ENCODE assay signal across 14 cellular contexts in the genomic region with DNA sequence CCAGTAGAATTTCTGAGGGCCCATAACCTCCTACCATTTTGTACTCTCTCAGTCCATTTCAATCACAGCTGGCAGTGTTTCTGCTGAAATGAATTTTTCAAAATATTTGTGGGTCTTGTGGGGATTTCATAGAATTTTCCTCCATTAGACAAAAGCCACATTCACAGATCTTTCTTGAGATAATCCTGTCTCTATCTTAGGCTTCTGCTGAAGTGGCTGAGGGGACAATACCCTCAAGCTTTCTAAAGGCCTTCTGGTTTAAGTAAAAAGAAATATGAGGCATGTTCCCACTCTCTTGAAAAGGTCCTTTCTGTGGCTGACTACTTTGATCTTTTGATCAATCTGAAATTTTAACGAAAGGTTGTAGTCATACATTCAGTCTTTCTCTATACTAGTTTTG.
DNase-seq lines count a peak whose midpoint lies in the region; ATAC-seq and TF ChIP-seq lines count a peak whose summit lies in the region.
"Had no signal": no experiment of that assay in that cellular context is flagged by ENCODE, and none has a peak within 500 bp of the region (broad histone marks: within the 10 kb centered on the region; RNA-seq: fewer than 3 reads in every experiment).

No MANE protein-coding gene starts in this region.

- TF ChIP-seq CTCF in HL-60 (IDR thresholded peaks at IDR 0.05; ENCODE audit: insufficient read depth, low read length) (no peak), astrocyte of the spinal cord (IDR thresholded peaks at IDR 0.05; ENCODE audit: low read depth, low read length) (no peak)

- H3K9ac ChIP-seq in trophoblast cell (ENCODE audit: low read length): no peak overlapping the region

- H3K9me3 ChIP-seq in trophoblast cell (ENCODE audit: insufficient read depth, low read depth, low read length): no peaks in the 10 kb centered on the region
- H3K9me3 ChIP-seq: A549, BE2C had no signal

- H3K79me2 ChIP-seq in trophoblast cell (ENCODE audit: control insufficient read depth, insufficient read depth, low read length, poor library complexity): no peaks in the 10 kb centered on the region

- no peaks in the 10 kb centered on the region for H3K36me3 ChIP-seq in trophoblast cell (ENCODE audit: control insufficient read depth in 1 of 2, insufficient read depth in 2 of 2, low read length in 2 of 2)
- H3K36me3 ChIP-seq: BE2C had no signal

- no peak overlapping the region for H2BK12ac ChIP-seq in trophoblast cell (ENCODE audit: low read length)

- H3K79me1 ChIP-seq in trophoblast cell (ENCODE audit: low read length): no peaks in the 10 kb centered on the region

- H3K14ac ChIP-seq in trophoblast cell (ENCODE audit: low read length): no peak overlapping the region

- ATAC-seq in HG03025 (IDR thresholded peaks at IDR 0.05; ENCODE audit: low FRiP score, unreplicated experiment) (no peak), HG02763 (IDR thresholded peaks at IDR 0.05; ENCODE audit: unreplicated experiment) (no peak)
- ATAC-seq: A549, GM23338 had no signal

- no peak overlapping the region for H3K4ac ChIP-seq in trophoblast cell (ENCODE audit: low read depth, low read length)

- no peak overlapping the region for H4K12ac ChIP-seq in trophoblast cell (ENCODE audit: low read depth, low read length)

- POLR2A ChIA-PET in HEK293T (lab: Yijun Ruan, JAX): no interaction called here

- H3K4me3 ChIP-seq in HL-60 (replicated peaks; ENCODE audit: insufficient read depth, low read length): no peak overlapping the region
- no peak overlapping the region for H3K4me3 ChIP-seq in astrocyte of the spinal cord (ENCODE audit: low read depth, low read length)
- H3K4me3 ChIP-seq in trophoblast cell (ENCODE audit: low read depth, low read length): no peak overlapping the region
- H3K4me3 ChIP-seq: A549, GM23338 had no signal

- no peak overlapping the region for H3K4me2 ChIP-seq in trophoblast cell (ENCODE audit: low read length)
- H3K4me2 ChIP-seq: A549, GM23338 had no signal

- no peak overlapping the region for H2AFZ ChIP-seq in trophoblast cell (ENCODE audit: insufficient read depth, low read length, poor library complexity)
- H2AFZ ChIP-seq: GM23338 had no signal

- in situ Hi-C loops in SK-MEL-5 (cut with HindIII; ENCODE audit: low pct_unique_long_range_greater_than_20kb, low sequenced_read_pairs) (no loop called here), astrocyte of the spinal cord (cut with HindIII; ENCODE audit: low sequenced_read_pairs) (no loop called here)

- H2BK120ac ChIP-seq in trophoblast cell (ENCODE audit: insufficient read depth, low read length, poor library complexity): no peak overlapping the region

- no peak overlapping the region for H3K18ac ChIP-seq in trophoblast cell (ENCODE audit: low read length)

- no CpG with 5 or more reads among the region's 1 CpG for WGBS in trophoblast cell (ENCODE audit: extremely low coverage, insufficient coverage, insufficient read length)

- H3K27me3 ChIP-seq in HL-60 (ENCODE audit: insufficient read depth, poor library complexity, severe bottlenecking) (no peaks in the 10 kb centered on the region), trophoblast cell (ENCODE audit: insufficient read depth, low read length) (no peaks in the 10 kb centered on the region)
- H3K27me3 ChIP-seq: BE2C had no signal

- H2AK5ac ChIP-seq in trophoblast cell (ENCODE audit: low read length): no peak overlapping the region

- H4K91ac ChIP-seq in trophoblast cell (ENCODE audit: low read depth, low read length): no peak overlapping the region

- CTCF ChIA-PET in HEK293T (lab: Yijun Ruan, JAX): no interaction called here

- no peak overlapping the region for H4K8ac ChIP-seq in trophoblast cell (ENCODE audit: low read depth, low read length)

- peaks cover 2 to 3% of the 10 kb centered on the region in 2 experiments for H3K4me1 ChIP-seq in trophoblast cell (ENCODE audit: control insufficient read depth in 1 of 2, insufficient read depth in 2 of 2, low read length in 2 of 2)
- H3K4me1 ChIP-seq: A549, BE2C had no signal

- H3K23ac ChIP-seq in trophoblast cell (ENCODE audit: low read length): no peak overlapping the region

- no peak overlapping the region for H2BK5ac ChIP-seq in trophoblast cell (ENCODE audit: low read depth, low read length, poor library complexity)

- DNase-seq in HL-60 (ENCODE audit: low read depth in 1 of 2, low spot score in 1 of 2): no peak
- DNase-seq in SK-MEL-5 (ENCODE audit: low read depth, low spot score): peak; percentile 72
- DNase-seq in astrocyte of the spinal cord (ENCODE audit: low read depth, low spot score): peak; percentile 43
- no peak for DNase-seq in trophoblast cell
- DNase-seq in HEK293T (ENCODE audit: extremely low spot score): no peak
- DNase-seq in SHP77 (lab: John Stamatoyannopoulos, UW): no peak
- DNase-seq: BE2C; CD8-positive, alpha-beta memory T cell; DMS 273 treated with DMSO at 0.1 percent for 48 hours; H7 had no signal

- H3K27ac ChIP-seq in HL-60 (replicated peaks) (peak overlapping the region; percentile 41), trophoblast cell (ENCODE audit: low read depth, low read length) (peak overlapping the region; percentile 54)
- H3K27ac ChIP-seq: A549 had no signal

TF ChIP-seq in HEK293T, 16 proteins besides CTCF, POLR2A, EP300 and RAD21:
- TF ChIP-seq PKNOX1 (IDR thresholded peaks at IDR 0.05) (no peak), ZNF384 (IDR thresholded peaks at IDR 0.05) (no peak), FOXM1 (IDR thresholded peaks at IDR 0.05; ENCODE audit: borderline replicate concordance) (no peak), FOXA1 (IDR thresholded peaks at IDR 0.05) (no peak)

Comparison
In these comparisons a context has a peak if more than half of its experiments do, and no peak if none do; other contexts are left out.
1. DNase-seq: peak in SK-MEL-5 (single experiment) and astrocyte of the spinal cord (single experiment); none in HL-60 (0 of 2), trophoblast cell (0 of 2), HEK293T (single experiment) and SHP77 (0 of 2).